ENCODE assay signal across 9 cellular contexts in genomic region chr5:170861855-170862766, GRCh38. TPM values are rescaled to one million over a fixed set of nuclear protein-coding genes. Genes with fewer than 3 reads are reported as not detected.
DNase-seq lines count a peak whose midpoint lies in the region; ATAC-seq and TF ChIP-seq lines count a peak whose summit lies in the region.
"Had no signal": no experiment of that assay in that cellular context is flagged by ENCODE, and none has a peak within 500 bp of the region (broad histone marks: within the 10 kb centered on the region; RNA-seq: fewer than 3 reads in every experiment).

TSS of gene RANBP17 (plus strand) at chr5:170862018.

- peak within 1 kb of the TSS; percentile 54 for H3K4me3 ChIP-seq in iPS DF 6.9 (ENCODE audit: low read length)

- peaks cover 21% of the 10 kb centered on the region for H3K36me3 Mint-ChIP-seq in brain

- ATAC-seq in GM21737 (IDR thresholded peaks at IDR 0.05; ENCODE audit: unreplicated experiment) (no peak), GM18520 (IDR thresholded peaks at IDR 0.05; ENCODE audit: unreplicated experiment) (no peak), GM21381 (IDR thresholded peaks at IDR 0.05; ENCODE audit: unreplicated experiment) (no peak)
- ATAC-seq: T-cell had no signal

- H3K4me3 Mint-ChIP-seq in brain: peak within 1 kb of the TSS; percentile 89 to 95 (median 93)

- no CpG with 5 or more reads among the region's 109 CpGs for WGBS in iPS DF 6.9 (ENCODE audit: insufficient coverage, insufficient read length)

- no peaks in the 10 kb centered on the region for H3K27me3 ChIP-seq in iPS DF 6.9 (ENCODE audit: control insufficient read depth, insufficient read depth, low read length)

- peaks cover 19% of the 10 kb centered on the region for H3K4me1 Mint-ChIP-seq in brain

- H3K9me3 ChIP-seq in iPS DF 6.9 (ENCODE audit: control insufficient read depth, insufficient read depth, low read length): no peaks in the 10 kb centered on the region; the same call in 1 of the 2 replicates

- H3K27me3 Mint-ChIP-seq in brain: peaks cover 15% of the 10 kb centered on the region

- in situ Hi-C loops in GM13977 (cut with MboI; ENCODE audit: low pct_unique_long_range_greater_than_20kb, low sequenced_read_pairs, unreplicated experiment): no loop called here

- H3K27ac Mint-ChIP-seq in brain: peak within 1 kb of the TSS; percentile 51 to 92 (median 76)
- H3K27ac Mint-ChIP-seq: T-cell had no signal

- H3K9me3 Mint-ChIP-seq in brain: peaks cover 24 to 28% (median 25%) of the 10 kb centered on the region in 5 experiments

- H3K36me3 ChIP-seq in iPS DF 6.9 (ENCODE audit: control insufficient read depth, insufficient read depth, low read length): no peaks in the 10 kb centered on the region

- DNase-seq in GM13977 (ENCODE audit: low spot score) (peak; percentile 17), NCI-H2196 (lab: John Stamatoyannopoulos, UW; ENCODE audit: unreplicated experiment) (peak; percentile 77), iPS DF 6.9 (ENCODE audit: low read depth, low spot score) (peak; percentile 43), retina (peak; percentile 90)

- no peak within 1 kb of the TSS for H3K27ac ChIP-seq in iPS DF 6.9 (ENCODE audit: low read length)

- peaks cover 4% of the 10 kb centered on the region; the same call in 1 of the 2 replicates for H3K4me1 ChIP-seq in iPS DF 6.9 (ENCODE audit: control insufficient read depth, insufficient read depth, low read length)

- TF ChIP-seq CTCF in GM13977 (IDR thresholded peaks at IDR 0.05; ENCODE audit: extremely low read depth, insufficient read depth, missing control alignments) (no peak), brain (conservative IDR thresholded peaks at IDR 0.05) (peak in 1 of 2 experiments; percentile 37)

RNA-seq across cellular contexts. Expression of gene RANBP17, which starts in this region (rescaled TPM):
- polyA plus RNA-seq in brain (ENCODE audit: insufficient read depth, low read depth, low replicate concordance): 2.2 TPM

Comparison
In these comparisons a context has a peak if more than half of its experiments do, and no peak if none do; other contexts are left out.
1. DNase-seq: peak in every context shown above with its lines; median percentile 90 in retina; 77 in NCI-H2196; 43 in iPS DF 6.9; 17 in GM13977.